ENCODE assay signal across 14 cellular contexts in genomic region chr17:40500190-40500589, GRCh38. TPM values are rescaled to one million over a fixed set of nuclear protein-coding genes. Genes with fewer than 3 reads are reported as not detected.
DNase-seq lines count a peak whose midpoint lies in the region; ATAC-seq, FAIRE-seq and TF ChIP-seq lines count a peak whose summit lies in the region.
"Had no signal": no experiment of that assay in that cellular context is flagged by ENCODE, and none has a peak within 500 bp of the region (broad histone marks: within the 10 kb centered on the region; RNA-seq: fewer than 3 reads in every experiment).

No MANE protein-coding gene starts in this region.

- TF ChIP-seq EP300 in stomach (IDR thresholded peaks at IDR 0.05): no peak

- DNase-seq in bronchial epithelial cell (ENCODE audit: low read depth) (no peak), mesenchymal stem cell (no peak), stomach (no peak)
- DNase-seq in natural killer cell treated with Interleukin-12 subunit alpha and Interleukin-12 subunit beta and Interleukin-15 and Interleukin-18, amount 100 ng/mL, for 72 hours (ENCODE audit: low spot score): no peak
- DNase-seq in stimulated activated naive CD4-positive, alpha-beta T cell treated with Interleukin-2 at 50 U/mL for 16 hours (lab: John Stamatoyannopoulos, UW): no peak
- DNase-seq: activated CD4-positive, alpha-beta T cell treated with anti-CD3 and anti-CD28 coated beads, Interleukin-2, amount 10 ng/mL, durations not matched to agents 24 days and 14 days; activated T-cell treated with anti-CD3 and anti-CD28 coated beads, Interleukin-2, amount 50 U/mL, for 4 hours; CD8-positive, alpha-beta T cell; NCI-H524 treated with DMSO at 0.1 percent for 48 hours had no signal

- H3K4me1 ChIP-seq in HUES6 (ENCODE audit: control insufficient read depth, insufficient read depth, low read length): peaks cover 40% of the 10 kb centered on the region
- H3K4me1 ChIP-seq in mesenchymal stem cell (ENCODE audit: control insufficient read depth, insufficient read depth, low read depth, low read length): peaks cover 15% of the 10 kb centered on the region
- peaks cover 21 to 44% (median 30%) of the 10 kb centered on the region in 4 donors for H3K4me1 ChIP-seq in stomach

- TF ChIP-seq CTCF in bronchial epithelial cell (IDR thresholded peaks at IDR 0.05; ENCODE audit: insufficient read depth, low read length, severe bottlenecking) (no peak), stomach (IDR thresholded peaks at IDR 0.05) (no peak)

- no peak for ATAC-seq in HG02973 (IDR thresholded peaks at IDR 0.05; ENCODE audit: unreplicated experiment)
- no peak for ATAC-seq in natural killer cell treated with Interleukin-12 subunit alpha and Interleukin-12 subunit beta and Interleukin-15 and Interleukin-18, amount 100 ng/mL, for 72 hours
- ATAC-seq: activated T-cell treated with anti-CD3 and anti-CD28 coated beads, Interleukin-2, amount 50 U/mL, for 4 hours; CD8-positive, alpha-beta T cell had no signal

- no peak overlapping the region for H2AFZ ChIP-seq in mesenchymal stem cell (ENCODE audit: low read depth, low read length)

- peak overlapping the region; percentile 5 for H2AK5ac ChIP-seq in mesenchymal stem cell (ENCODE audit: low read length, severe bottlenecking)

- H2BK15ac ChIP-seq in mesenchymal stem cell (ENCODE audit: low read depth, poor library complexity, severe bottlenecking): peak overlapping the region; percentile 26

- H2BK12ac ChIP-seq in mesenchymal stem cell (ENCODE audit: low read length in 2 of 2): peak overlapping the region; percentile 1 to 21

- H3K23ac ChIP-seq in mesenchymal stem cell (ENCODE audit: low read length in 2 of 2): no peak overlapping the region

- H3K18ac ChIP-seq in mesenchymal stem cell (ENCODE audit: low read depth in 1 of 2, low read length in 2 of 2): peak overlapping the region; percentile 72 to 89

- no peaks in the 10 kb centered on the region for H3K9me3 Mint-ChIP-seq in natural killer cell treated with Interleukin-12 subunit alpha and Interleukin-12 subunit beta and Interleukin-15 and Interleukin-18, amount 100 ng/mL, for 72 hours
- H3K9me3 Mint-ChIP-seq: activated CD4-positive, alpha-beta T cell treated with anti-CD3 and anti-CD28 coated beads, Interleukin-2, amount 10 ng/mL, durations not matched to agents 24 days and 14 days; activated T-cell treated with anti-CD3 and anti-CD28 coated beads, Interleukin-2, amount 50 U/mL, for 4 hours; CD8-positive, alpha-beta T cell had no signal

- H3K4me2 ChIP-seq in mesenchymal stem cell (ENCODE audit: low read length, poor library complexity, severe bottlenecking): no peak overlapping the region

- intact Hi-C loops in stomach (cut with DNase I; ENCODE audit: low total_unique reads): no loop called here

- H3K27ac Mint-ChIP-seq in natural killer cell treated with Interleukin-12 subunit alpha and Interleukin-12 subunit beta and Interleukin-15 and Interleukin-18, amount 100 ng/mL, for 72 hours: no peak overlapping the region
- H3K27ac Mint-ChIP-seq: activated CD4-positive, alpha-beta T cell treated with anti-CD3 and anti-CD28 coated beads, Interleukin-2, amount 10 ng/mL, durations not matched to agents 24 days and 14 days; CD8-positive, alpha-beta T cell had no signal

- H3K36me3 ChIP-seq in HUES6 (ENCODE audit: control insufficient read depth, insufficient read depth, low read length) (no peaks in the 10 kb centered on the region), bronchial epithelial cell (ENCODE audit: control insufficient read depth, insufficient read depth, low read length) (peaks cover 34% of the 10 kb centered on the region), mesenchymal stem cell (ENCODE audit: control insufficient read depth in 1 of 2, insufficient read depth in 2 of 2, low read depth in 1 of 2, low read length in 2 of 2) (peaks cover 0 to 3% of the 10 kb centered on the region in 2 experiments), stomach (no peaks in the 10 kb centered on the region)

- H3K4me3 Mint-ChIP-seq in natural killer cell treated with Interleukin-12 subunit alpha and Interleukin-12 subunit beta and Interleukin-15 and Interleukin-18, amount 100 ng/mL, for 72 hours: no peak overlapping the region
- H3K4me3 Mint-ChIP-seq: activated CD4-positive, alpha-beta T cell treated with anti-CD3 and anti-CD28 coated beads, Interleukin-2, amount 10 ng/mL, durations not matched to agents 24 days and 14 days; activated T-cell treated with anti-CD3 and anti-CD28 coated beads, Interleukin-2, amount 50 U/mL, for 4 hours; CD8-positive, alpha-beta T cell had no signal

- H2BK5ac ChIP-seq in mesenchymal stem cell (ENCODE audit: low read depth, low read length, poor library complexity, severe bottlenecking): no peak overlapping the region

- FAIRE-seq in bronchial epithelial cell (lab: Jason Lieb, UNC): no peak
- FAIRE-seq: GM12891, RCC 7860 had no signal

- H2BK120ac ChIP-seq in mesenchymal stem cell (ENCODE audit: low read depth, low read length): peak overlapping the region; percentile 39

- H4K91ac ChIP-seq in mesenchymal stem cell (ENCODE audit: low read length): peak overlapping the region; percentile 9

- H3K36me3 Mint-ChIP-seq in natural killer cell treated with Interleukin-12 subunit alpha and Interleukin-12 subunit beta and Interleukin-15 and Interleukin-18, amount 100 ng/mL, for 72 hours: no peaks in the 10 kb centered on the region
- H3K36me3 Mint-ChIP-seq: CD8-positive, alpha-beta T cell had no signal

- H3K27ac ChIP-seq in HUES6 (ENCODE audit: low read depth, low read length) (no peak overlapping the region), mesenchymal stem cell (ENCODE audit: low read length, poor library complexity, severe bottlenecking) (no peak overlapping the region), stomach (peak overlapping the region in 3 of 5 donors; percentile 61 to 84 (median 66))

- H3K9ac ChIP-seq in HUES6 (ENCODE audit: low read length) (peak overlapping the region; percentile 3), mesenchymal stem cell (ENCODE audit: low read length) (peak overlapping the region; percentile 62)

- H3K27me3 Mint-ChIP-seq in natural killer cell treated with Interleukin-12 subunit alpha and Interleukin-12 subunit beta and Interleukin-15 and Interleukin-18, amount 100 ng/mL, for 72 hours: peaks cover 0 to 10% of the 10 kb centered on the region in 2 donors
- H3K27me3 Mint-ChIP-seq: activated CD4-positive, alpha-beta T cell treated with anti-CD3 and anti-CD28 coated beads, Interleukin-2, amount 10 ng/mL, durations not matched to agents 24 days and 14 days had no signal

- no peaks in the 10 kb centered on the region for H3K4me1 Mint-ChIP-seq in natural killer cell treated with Interleukin-12 subunit alpha and Interleukin-12 subunit beta and Interleukin-15 and Interleukin-18, amount 100 ng/mL, for 72 hours (ENCODE audit: low read depth in 2 of 2)

- H3K4ac ChIP-seq in mesenchymal stem cell (ENCODE audit: low read depth in 1 of 2, low read length in 2 of 2): peak overlapping the region in 1 of 2 experiments; percentile 60

- H3K9me3 ChIP-seq in HUES6 (ENCODE audit: control insufficient read depth, insufficient read depth, low read depth, low read length) (no peaks in the 10 kb centered on the region), mesenchymal stem cell (ENCODE audit: control insufficient read depth, low read length) (no peaks in the 10 kb centered on the region), stomach (no peaks in the 10 kb centered on the region)

- no peak overlapping the region for H3K14ac ChIP-seq in mesenchymal stem cell (ENCODE audit: low read length in 2 of 2)

- WGBS in mesenchymal stem cell: 91% methylated on average over 11 of the region's 11 CpGs
- WGBS in stomach, 5 donors: 82 to 89% (median 87%) methylated on average over 10 to 11 of the region's 11 CpGs

- no peak for TF ChIP-seq POLR2A in stomach (IDR thresholded peaks at IDR 0.05)

- no peak overlapping the region for H4K8ac ChIP-seq in mesenchymal stem cell (ENCODE audit: low read length)

- no peak overlapping the region for H3K4me3 ChIP-seq in HUES6 (ENCODE audit: low read depth, low read length)
- H3K4me3 ChIP-seq in bronchial epithelial cell (ENCODE audit: low read depth, low read length): peak overlapping the region; percentile 98
- H3K4me3 ChIP-seq in mesenchymal stem cell (ENCODE audit: insufficient read depth in 1 of 2, low read depth in 1 of 2, low read length in 2 of 2): no peak overlapping the region
- H3K4me3 ChIP-seq in stomach: no peak overlapping the region

- no peaks in the 10 kb centered on the region for H3K79me1 ChIP-seq in mesenchymal stem cell (replicated peaks; ENCODE audit: low read length, poor library complexity, severe bottlenecking)

- H3K27me3 ChIP-seq in HUES6 (ENCODE audit: control insufficient read depth, insufficient read depth, low read length): no peaks in the 10 kb centered on the region
- H3K27me3 ChIP-seq in bronchial epithelial cell (ENCODE audit: control insufficient read depth, insufficient read depth, low read length): no peaks in the 10 kb centered on the region
- H3K27me3 ChIP-seq in mesenchymal stem cell (ENCODE audit: control insufficient read depth in 1 of 2, insufficient read depth in 1 of 2, low read length in 2 of 2): no peaks in the 10 kb centered on the region
- no peaks in the 10 kb centered on the region for H3K27me3 ChIP-seq in stomach

RNA-seq across cellular contexts. Expression of gene TNS4, which starts 1.2 kb away (rescaled TPM):
- total RNA-seq in bronchial epithelial cell (22.0 and 27.1 TPM in 2 replicates), stomach (1 to 10 TPM in 1 of 5 donors, under 1 TPM in 3, not detected in 1; 0.18 to 3.5 (median 0.59) TPM)
- polyA plus RNA-seq in mesenchymal stem cell (2013, experiment 1 of 2): not detected
- polyA plus RNA-seq in mesenchymal stem cell (2013, experiment 2 of 2): 0.12 TPM
- polyA plus RNA-seq in stomach: 10 to 100 TPM in 1 of 3 donors, under 1 TPM in 1, not detected in 1; 0.62 to 23.2 TPM
- 1 to 10 TPM in 1 of 2 donors, under 1 TPM in 1; 0.76 to 2.9 TPM for total RNA-seq in natural killer cell treated with Interleukin-12 subunit alpha and Interleukin-12 subunit beta and Interleukin-15 and Interleukin-18, amount 100 ng/mL, for 72 hours
- total RNA-seq: lung microvascular endothelial cell had no signal

RNA-seq across cellular contexts. Expression of gene IGFBP4, which starts 56.9 kb away (rescaled TPM):
- total RNA-seq in bronchial epithelial cell: 17.3 and 21.9 TPM in 2 replicates
- polyA plus RNA-seq in mesenchymal stem cell (2013, experiment 1 of 2): 339 TPM
- 339 TPM for polyA plus RNA-seq in mesenchymal stem cell (2013, experiment 2 of 2)
- 100 to 1,000 TPM in 4 of 5 donors, 10 to 100 TPM in 1; 71.2 to 658 (median 186) TPM for total RNA-seq in stomach
- polyA plus RNA-seq in stomach: 100 to 1,000 TPM in 2 of 3 donors, 10 to 100 TPM in 1; 77.3 to 175 (median 138) TPM
- under 1 TPM; 0.59 to 0.88 TPM for total RNA-seq in natural killer cell treated with Interleukin-12 subunit alpha and Interleukin-12 subunit beta and Interleukin-15 and Interleukin-18, amount 100 ng/mL, for 72 hours

Comparison
In these comparisons a context has a peak if more than half of its experiments do, and no peak if none do; other contexts are left out.
1. H3K27ac ChIP-seq: peak in stomach (3 of 5); none in HUES6 (single experiment) and mesenchymal stem cell (single experiment).